In genomic region chr1:171877711-171878110, GRCh38 we compare ENCODE assay signal across 12 cellular contexts. TPM values are rescaled to one million over a fixed set of nuclear protein-coding genes. Genes with fewer than 3 reads are reported as not detected.
DNase-seq lines count a peak whose midpoint lies in the region; ATAC-seq lines count a peak whose summit lies in the region.
"Had no signal": no experiment of that assay in that cellular context is flagged by ENCODE, and none has a peak within 500 bp of the region (broad histone marks: within the 10 kb centered on the region; RNA-seq: fewer than 3 reads in every experiment).

No MANE protein-coding gene starts in this region.

- no peaks in the 10 kb centered on the region for H3K36me3 ChIP-seq in GM23248 (ENCODE audit: low read depth)

- DNase-seq in GM23248 (peak; percentile 66), HT1080 (ENCODE audit: low read depth) (peak; percentile 42), kidney tubule cell (ENCODE audit: low spot score) (peak; percentile 66), GF-D8 (lab: John Stamatoyannopoulos, UW) (no peak), NCI-H2171 treated with DMSO at 0.1 percent for 48 hours (lab: John Stamatoyannopoulos, UW) (no peak), mesenteric fat pad (ENCODE audit: low spot score) (no peak), amniotic stem cell (lab: John Stamatoyannopoulos, UW) (no peak)
- DNase-seq: activated CD8-positive, alpha-beta memory T cell treated with anti-CD3 and anti-CD28 coated beads for 24 hours; DND-41; left ventricle myocardium superior; NCI-H2029 treated with DMSO at 0.1 percent for 48 hours had no signal

- 23 to 39% methylated on average over 3 of the region's 3 CpGs for WGBS in GM23248 (ENCODE audit: low coverage in 1 of 2, low lambda C conversion rate in 2 of 2, missing lambda C conversion rate in 2 of 2), 2 experiments

- no peak overlapping the region for H3K4me2 ChIP-seq in GM23248 (ENCODE audit: unreplicated experiment)

- in situ Hi-C loops in GM23248 (cut with MboI), result no loop called here

- H3K27me3 ChIP-seq in GM23248 (replicated peaks; ENCODE audit: insufficient read depth), result no peaks in the 10 kb centered on the region

- H3K79me2 ChIP-seq in GM23248 (ENCODE audit: insufficient read depth), result no peaks in the 10 kb centered on the region

- no peaks in the 10 kb centered on the region for H4K20me1 ChIP-seq in GM23248 (ENCODE audit: insufficient read depth)

- H3K4me1 ChIP-seq in GM23248 (ENCODE audit: insufficient read depth), result no peaks in the 10 kb centered on the region

- H3K4me3 ChIP-seq in GM23248, result no peak overlapping the region

- H3K9me2 ChIP-seq in GM23248 (ENCODE audit: insufficient read depth), result no peaks in the 10 kb centered on the region

- H3F3A ChIP-seq in GM23248 (ENCODE audit: insufficient read depth), result no peaks in the 10 kb centered on the region

- no peak overlapping the region for H3K9ac ChIP-seq in GM23248

- ATAC-seq in GM18519 (IDR thresholded peaks at IDR 0.05; ENCODE audit: low FRiP score, unreplicated experiment), result peak; percentile 97
- ATAC-seq: left ventricle myocardium superior had no signal

- no peaks in the 10 kb centered on the region for H3K9me3 ChIP-seq in GM23248 (ENCODE audit: low read depth)

- H2AFZ ChIP-seq in GM23248, result no peak overlapping the region

- no peak overlapping the region for H3K27ac ChIP-seq in GM23248

RNA-seq across cellular contexts. Expression of gene DNM3, which starts 36.4 kb away (rescaled TPM):
- 0.11 and 2.1 TPM in 2 replicates for total RNA-seq in GM23248 (2014; rRNA removed; shearing (Covaris generic))
- polyA plus RNA-seq in GM23248 (2016; fragmentation: Nextera tagmentation; extraction: Ambion mirVana), result 1.4 and 1.8 TPM in 2 replicates
- total RNA-seq in HT1080 (2014; rRNA removed; shearing (Covaris generic)), result 1.6 and 1.8 TPM in 2 replicates
- polyA plus RNA-seq in HT1080 (2015; cell fraction: cytosol; rRNA removed), result 0.80 and 0.84 TPM in 2 replicates
- polyA plus RNA-seq in HT1080 (2015; cell fraction: nucleus; rRNA removed), result 0.84 and 1.1 TPM in 2 replicates
- 5.1 TPM for total RNA-seq in mesenteric fat pad

Comparison
In these comparisons a context has a peak if more than half of its experiments do, and no peak if none do; other contexts are left out.
1. DNase-seq: peak in GM23248 (single experiment), HT1080 (single experiment) and kidney tubule cell (single experiment); none in GF-D8 (single experiment), NCI-H2171 treated with DMSO at 0.1 percent for 48 hours (single experiment), mesenteric fat pad (single experiment) and amniotic stem cell (single experiment).